In genomic region chr17:64661731-64661980, GRCh38 we compare ENCODE assay signal across 8 cellular contexts. TPM values are rescaled to one million over a fixed set of nuclear protein-coding genes. Genes with fewer than 3 reads are reported as not detected.
A peak's percentile ranks its signal among the peaks of the same experiment; 100 is the strongest.
DNase-seq lines count a peak whose midpoint lies in the region; ATAC-seq and TF ChIP-seq lines count a peak whose summit lies in the region.

No MANE protein-coding gene starts in this region.

- WGBS in heart right ventricle, 2 donors: 0 to 2% methylated on average over 25 to 32 of the region's 32 CpGs

- H3K36me3 ChIP-seq in heart right ventricle: no peaks in the 10 kb centered on the region

- intact Hi-C loops in heart right ventricle (cut with DNase I): loop anchor here in 7 of 10 donors (5.0 to 10.0 kb wide), 4 partner anchors 61 to 76 kb away; no protein-coding TSS in a partner anchor

- H3K4me3 ChIP-seq in heart right ventricle (peak overlapping the region; percentile 69 to 84 (median 78)), skeletal muscle cell (ENCODE audit: low read depth, low read length) (peak overlapping the region; percentile 72)

- DNase-seq in COLO668 (lab: John Stamatoyannopoulos, UW; ENCODE audit: unreplicated experiment): peak; percentile 48
- peak; percentile 15 to 20 for DNase-seq in activated CD8-positive, alpha-beta memory T cell treated with anti-CD3 and anti-CD28 coated beads for 4 hours (ENCODE audit: low read depth in 2 of 2)
- DNase-seq in heart right ventricle: peak in 1 of 2 donors; percentile 51
- DNase-seq in skeletal muscle cell (ENCODE audit: low read depth): no peak
- no peak for DNase-seq in COR-L47 (lab: John Stamatoyannopoulos, UW)
- no peak for DNase-seq in NCI-H1105 treated with DMSO at 0.1 percent for 48 hours (lab: John Stamatoyannopoulos, UW)
- DNase-seq in stimulated activated CD4-positive, alpha-beta T cell treated with anti-CD3 and anti-CD28 coated beads, Interleukin-4, amount 100 ng/mL, for 4 hours: no peak

- no peak for TF ChIP-seq CTCF in heart right ventricle (IDR thresholded peaks at IDR 0.05)

- H3K4me1 ChIP-seq in heart right ventricle: peaks cover 0 to 46% (median 30%) of the 10 kb centered on the region in 9 donors

- H3K9me3 ChIP-seq in heart right ventricle: no peaks in the 10 kb centered on the region

- ATAC-seq in HG02571 (IDR thresholded peaks at IDR 0.05; ENCODE audit: unreplicated experiment): peak; percentile 29
- ATAC-seq in heart right ventricle: peak in 6 of 8 donors; percentile 31 to 54 (median 44)

- peak overlapping the region; percentile 83 to 98 (median 94) for H3K27ac ChIP-seq in heart right ventricle

- no peaks in the 10 kb centered on the region for H3K27me3 ChIP-seq in heart right ventricle

RNA-seq across cellular contexts. Expression of gene SMURF2, which starts 0.5 kb away (rescaled TPM):
- total RNA-seq in heart right ventricle: 10 to 100 TPM; 10.9 to 15.5 (median 12.5) TPM
- 1 to 10 TPM; 4.0 to 5.4 TPM for polyA plus RNA-seq in heart right ventricle

Comparison
In these comparisons a context has a peak if more than half of its experiments do, and no peak if none do; other contexts are left out.
1. DNase-seq: peak in COLO668 (single experiment) and activated CD8-positive, alpha-beta memory T cell treated with anti-CD3 and anti-CD28 coated beads for 4 hours (2 of 2); none in skeletal muscle cell (single experiment), COR-L47 (single experiment), NCI-H1105 treated with DMSO at 0.1 percent for 48 hours (single experiment) and stimulated activated CD4-positive, alpha-beta T cell treated with anti-CD3 and anti-CD28 coated beads, Interleukin-4, amount 100 ng/mL, for 4 hours (0 of 2).